In the genomic region with DNA sequence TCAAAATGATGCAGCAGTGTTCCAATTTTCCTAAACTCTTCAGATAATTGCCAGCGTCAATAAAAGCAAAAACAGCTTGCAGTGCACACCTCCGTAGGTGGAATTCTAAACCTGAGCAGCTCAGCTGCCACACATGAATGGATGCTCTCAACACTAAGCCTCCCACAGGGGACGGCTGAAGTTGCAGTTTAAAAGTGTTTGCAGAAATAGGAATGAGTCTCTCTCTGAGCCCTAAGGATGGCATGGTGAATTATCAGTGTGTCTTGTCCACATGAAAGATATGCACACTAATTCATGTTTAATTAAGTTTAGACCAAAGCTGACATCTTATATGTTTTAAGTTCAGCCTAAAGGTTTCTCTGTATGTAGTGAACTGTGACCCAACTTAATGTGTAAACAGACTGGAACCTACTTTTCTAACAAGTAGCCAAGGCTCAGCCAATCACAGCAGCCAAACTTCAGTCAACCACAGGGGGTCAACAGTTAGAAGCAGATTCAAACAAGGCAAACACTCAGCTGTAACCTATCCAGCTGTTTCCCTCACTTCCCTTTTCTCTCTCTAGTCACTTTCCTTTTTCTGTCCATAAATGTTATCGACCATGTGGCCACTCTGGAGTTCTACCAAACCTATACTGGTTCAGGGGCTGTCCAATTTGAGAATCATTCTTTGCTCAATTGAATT, we compare ENCODE assay signal across 11 cellular contexts. TPM values are rescaled to one million over a fixed set of nuclear protein-coding genes. Genes with fewer than 3 reads are reported as not detected.
DNase-seq lines count a peak whose midpoint lies in the region; ATAC-seq, FAIRE-seq and TF ChIP-seq lines count a peak whose summit lies in the region.
"Had no signal": no experiment of that assay in that cellular context is flagged by ENCODE, and none has a peak within 500 bp of the region (broad histone marks: within the 10 kb centered on the region; RNA-seq: fewer than 3 reads in every experiment).

No MANE protein-coding gene starts in this region.

- no peak overlapping the region for H3K27ac ChIP-seq in esophagus squamous epithelium
- H3K27ac ChIP-seq in CD4-positive, alpha-beta memory T cell (ENCODE audit: low read depth, low read length): no peak overlapping the region
- H3K27ac ChIP-seq: SK-N-MC had no signal

- no peaks in the 10 kb centered on the region for H3K9me3 ChIP-seq in esophagus squamous epithelium
- no peaks in the 10 kb centered on the region for H3K9me3 ChIP-seq in CD4-positive, alpha-beta memory T cell (ENCODE audit: control insufficient read depth in 1 of 2, low read length in 2 of 2)

- TF ChIP-seq POLR2A in esophagus squamous epithelium (IDR thresholded peaks at IDR 0.05): no peak

- H3K27me3 ChIP-seq in esophagus squamous epithelium: no peaks in the 10 kb centered on the region
- no peaks in the 10 kb centered on the region for H3K27me3 ChIP-seq in CD4-positive, alpha-beta memory T cell (ENCODE audit: insufficient read depth, low read length)

- peak; percentile 63 for FAIRE-seq in GM18507 (lab: Jason Lieb, UNC)
- FAIRE-seq: bronchial epithelial cell had no signal

- H3K27ac Mint-ChIP-seq in nephron progenitor cell: peak overlapping the region; percentile 73
- H3K27ac Mint-ChIP-seq in CD4-positive, alpha-beta memory T cell: no peak overlapping the region

- no peak for DNase-seq in GM18507 (ENCODE audit: extremely low spot score, insufficient read length, low read depth)
- peak; percentile 97 for DNase-seq in NCI-H1105 treated with DMSO at 0.1 percent for 48 hours (lab: John Stamatoyannopoulos, UW)
- peak; percentile 16 for DNase-seq in SK-MEL-5 (ENCODE audit: low read depth, low spot score)
- no peak for DNase-seq in nephron progenitor cell
- DNase-seq in esophagus squamous epithelium (lab: John Stamatoyannopoulos, UW): no peak
- no peak for DNase-seq in CD4-positive, alpha-beta memory T cell
- DNase-seq: activated CD4-positive, alpha-beta T cell treated with anti-CD3 and anti-CD28 coated beads for 4 hours; NCI-H226 had no signal

- no peak for ATAC-seq in GM19452 (IDR thresholded peaks at IDR 0.05; ENCODE audit: unreplicated experiment)

- H3K36me3 Mint-ChIP-seq in nephron progenitor cell (ENCODE audit: low read depth): peaks cover 81% of the 10 kb centered on the region
- H3K36me3 Mint-ChIP-seq in CD4-positive, alpha-beta memory T cell: no peaks in the 10 kb centered on the region

- H3K27me3 Mint-ChIP-seq in nephron progenitor cell (ENCODE audit: low read depth, poor library complexity): no peaks in the 10 kb centered on the region
- H3K27me3 Mint-ChIP-seq in CD4-positive, alpha-beta memory T cell: no peaks in the 10 kb centered on the region

- peaks cover 49% of the 10 kb centered on the region for H3K4me1 Mint-ChIP-seq in nephron progenitor cell
- no peaks in the 10 kb centered on the region for H3K4me1 Mint-ChIP-seq in CD4-positive, alpha-beta memory T cell

- H3K36me3 ChIP-seq in esophagus squamous epithelium: peaks cover 0 to under 1% (median 0%) of the 10 kb centered on the region in 3 donors
- H3K36me3 ChIP-seq in CD4-positive, alpha-beta memory T cell (ENCODE audit: insufficient read depth, low read length): no peaks in the 10 kb centered on the region

- H3K4me3 Mint-ChIP-seq in nephron progenitor cell: no peak overlapping the region
- no peak overlapping the region for H3K4me3 Mint-ChIP-seq in CD4-positive, alpha-beta memory T cell

- POLR2A ChIA-PET in CD4-positive, alpha-beta memory T cell (lab: Charles Lee; ENCODE audit: partially characterized antibody): no interaction called here

- TF ChIP-seq CTCF in nephron progenitor cell (IDR thresholded peaks at IDR 0.05): no peak
- no peak for TF ChIP-seq CTCF in esophagus squamous epithelium (IDR thresholded peaks at IDR 0.05)

- intact Hi-C loops in esophagus squamous epithelium (cut with DNase I): no loop called here
- intact Hi-C loops in CD4-positive, alpha-beta memory T cell (cut with micrococcal nuclease): no loop called here

- peaks cover 0 to 30% (median 0%) of the 10 kb centered on the region in 3 donors for H3K4me1 ChIP-seq in esophagus squamous epithelium
- no peaks in the 10 kb centered on the region for H3K4me1 ChIP-seq in CD4-positive, alpha-beta memory T cell (ENCODE audit: insufficient read depth, low read length)

- H3K9me3 Mint-ChIP-seq in nephron progenitor cell: peaks cover 30% of the 10 kb centered on the region
- H3K9me3 Mint-ChIP-seq in CD4-positive, alpha-beta memory T cell: peaks cover 0 to 8% (median 0%) of the 10 kb centered on the region in 8 donors

- no peak overlapping the region for H3K4me3 ChIP-seq in esophagus squamous epithelium
- H3K4me3 ChIP-seq in CD4-positive, alpha-beta memory T cell (ENCODE audit: low read length in 2 of 2): no peak overlapping the region
- H3K4me3 ChIP-seq: SK-N-MC had no signal

- CTCF ChIA-PET in CD4-positive, alpha-beta memory T cell (lab: Charles Lee; ENCODE audit: partially characterized antibody): no interaction called here

- in situ Hi-C loops in SK-MEL-5 (cut with HindIII; ENCODE audit: low pct_unique_long_range_greater_than_20kb, low sequenced_read_pairs): no loop called here

- WGBS in esophagus squamous epithelium, 2 donors: 64 to 78% methylated on average over 3 to 4 of the region's 4 CpGs

RNA-seq across cellular contexts. Expression of a gene that starts 38.1 kb away (rescaled TPM):
- total RNA-seq in SK-MEL-5 (2014; rRNA removed; shearing (Covaris generic)): 43.3 and 46.3 TPM in 2 replicates
- polyA plus RNA-seq in SK-MEL-5 (2015; cell fraction: cytosol; rRNA removed): 31.2 and 43.6 TPM in 2 replicates
- polyA plus RNA-seq in SK-MEL-5 (2015; cell fraction: nucleus; rRNA removed): 55.5 and 65.0 TPM in 2 replicates
- total RNA-seq in esophagus squamous epithelium: 10 to 100 TPM in 3 of 4 donors, 1 to 10 TPM in 1; 8.5 to 31.5 (median 19.6) TPM
- not detected for total RNA-seq in CD4-positive, alpha-beta memory T cell
- polyA plus RNA-seq in CD4-positive, alpha-beta memory T cell: not detected

Comparison
In these comparisons a context has a peak if more than half of its experiments do, and no peak if none do; other contexts are left out.
1. DNase-seq: peak in NCI-H1105 treated with DMSO at 0.1 percent for 48 hours (single experiment) and SK-MEL-5 (single experiment); none in GM18507 (single experiment), nephron progenitor cell (single experiment), esophagus squamous epithelium (single experiment) and CD4-positive, alpha-beta memory T cell (0 of 5).
2. RNA of a gene that starts 38.1 kb away (total RNA-seq): 43.3 to 46.3 TPM in SK-MEL-5 and 8.5 to 31.5 TPM in esophagus squamous epithelium; not detected in CD4-positive, alpha-beta memory T cell; every median in the first group is over 4 times any median in the second.